ENCODE assay signal across 1 cellular context in the genomic region with DNA sequence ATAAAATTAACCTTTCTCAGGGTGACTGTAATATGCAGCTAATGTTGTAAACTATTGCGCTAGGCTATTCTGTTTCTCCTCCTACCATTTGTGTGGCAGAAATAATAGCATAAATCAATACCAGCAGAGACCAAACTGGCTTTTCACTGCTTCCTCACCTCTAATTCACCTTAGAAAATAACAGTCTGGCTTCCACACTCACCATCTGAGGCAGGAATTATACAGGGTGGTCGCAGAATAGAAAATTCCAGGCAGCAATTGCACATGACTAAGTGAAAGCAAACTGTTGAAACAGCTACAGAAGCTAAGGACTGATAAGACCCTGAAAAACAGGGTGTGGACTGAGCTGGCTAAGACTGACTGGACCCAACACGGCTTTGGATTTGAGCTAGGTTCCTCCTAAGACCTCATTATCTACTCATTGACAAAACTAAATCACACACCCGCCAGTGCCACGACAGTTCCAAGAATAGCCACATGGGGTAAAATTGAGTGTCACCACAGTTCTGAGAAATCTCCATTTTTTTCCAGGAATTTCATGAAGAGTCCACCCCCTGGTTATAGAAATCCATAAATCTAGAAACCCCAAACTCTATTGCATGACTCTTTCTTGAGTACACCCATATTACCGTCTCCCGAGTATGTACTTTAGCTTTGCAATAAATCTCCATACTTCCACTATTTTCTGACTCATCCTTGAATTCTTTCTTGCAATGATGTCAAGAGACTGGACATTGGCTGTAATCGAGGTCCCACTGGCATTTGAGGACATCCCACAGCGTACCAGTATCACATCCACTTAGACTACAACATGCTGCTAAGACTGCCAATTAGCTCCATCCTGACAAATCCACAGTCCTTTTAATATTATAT.
TF ChIP-seq lines count a peak whose summit lies in the region.

No MANE protein-coding gene starts in this region.

TF ChIP-seq in K562, 482 proteins besides CTCF, POLR2A, EP300 and RAD21 (continued from another document and continues in another):
- TF ChIP-seq, protein P1, sequence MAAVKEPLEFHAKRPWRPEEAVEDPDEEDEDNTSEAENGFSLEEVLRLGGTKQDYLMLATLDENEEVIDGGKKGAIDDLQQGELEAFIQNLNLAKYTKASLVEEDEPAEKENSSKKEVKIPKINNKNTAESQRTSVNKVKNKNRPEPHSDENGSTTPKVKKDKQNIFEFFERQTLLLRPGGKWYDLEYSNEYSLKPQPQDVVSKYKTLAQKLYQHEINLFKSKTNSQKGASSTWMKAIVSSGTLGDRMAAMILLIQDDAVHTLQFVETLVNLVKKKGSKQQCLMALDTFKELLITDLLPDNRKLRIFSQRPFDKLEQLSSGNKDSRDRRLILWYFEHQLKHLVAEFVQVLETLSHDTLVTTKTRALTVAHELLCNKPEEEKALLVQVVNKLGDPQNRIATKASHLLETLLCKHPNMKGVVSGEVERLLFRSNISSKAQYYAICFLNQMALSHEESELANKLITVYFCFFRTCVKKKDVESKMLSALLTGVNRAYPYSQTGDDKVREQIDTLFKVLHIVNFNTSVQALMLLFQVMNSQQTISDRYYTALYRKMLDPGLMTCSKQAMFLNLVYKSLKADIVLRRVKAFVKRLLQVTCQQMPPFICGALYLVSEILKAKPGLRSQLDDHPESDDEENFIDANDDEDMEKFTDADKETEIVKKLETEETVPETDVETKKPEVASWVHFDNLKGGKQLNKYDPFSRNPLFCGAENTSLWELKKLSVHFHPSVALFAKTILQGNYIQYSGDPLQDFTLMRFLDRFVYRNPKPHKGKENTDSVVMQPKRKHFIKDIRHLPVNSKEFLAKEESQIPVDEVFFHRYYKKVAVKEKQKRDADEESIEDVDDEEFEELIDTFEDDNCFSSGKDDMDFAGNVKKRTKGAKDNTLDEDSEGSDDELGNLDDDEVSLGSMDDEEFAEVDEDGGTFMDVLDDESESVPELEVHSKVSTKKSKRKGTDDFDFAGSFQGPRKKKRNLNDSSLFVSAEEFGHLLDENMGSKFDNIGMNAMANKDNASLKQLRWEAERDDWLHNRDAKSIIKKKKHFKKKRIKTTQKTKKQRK (IDR thresholded peaks at IDR 0.05; ENCODE audit: borderline replicate concordance, low read depth, low read length): no peak
- TF ChIP-seq SMARCB1 (IDR thresholded peaks at IDR 0.05; ENCODE audit: insufficient read length, low read depth) (peak; percentile 77), CBX1 (IDR thresholded peaks at IDR 0.05; ENCODE audit: low read depth) (no peak), LEF1 (IDR thresholded peaks at IDR 0.05) (peak; percentile 96), BACH1 (tag; IDR thresholded peaks at IDR 0.05) (no peak), AFF1 (IDR thresholded peaks at IDR 0.05; ENCODE audit: low read depth in 1 of 2, partially characterized antibody in 2 of 2) (peak; percentile 79 to 94), TOE1 (IDR thresholded peaks at IDR 0.05; ENCODE audit: borderline replicate concordance) (peak; percentile 67), TOE1 (CRISPR knock-in tag; IDR thresholded peaks at IDR 0.05; ENCODE audit: borderline replicate concordance, low read depth) (no peak), GATAD2B (IDR thresholded peaks at IDR 0.05; ENCODE audit: borderline replicate concordance) (no peak), HIVEP1 (CRISPR knock-in tag; IDR thresholded peaks at IDR 0.05) (no peak), TBP (optimal IDR thresholded peaks at IDR 0.05; ENCODE audit: low read depth, low read length) (peak; percentile 73), TCF7L2 (IDR thresholded peaks at IDR 0.05; ENCODE audit: low read depth, low read length) (no peak), MCM5 (IDR thresholded peaks at IDR 0.05; ENCODE audit: low read depth) (no peak), FOXM1 (IDR thresholded peaks at IDR 0.05; ENCODE audit: low read depth) (peak; percentile 80), FOXM1 (CRISPR knock-in tag; IDR thresholded peaks at IDR 0.05; ENCODE audit: low read depth) (no peak), NR4A1 (CRISPR knock-in tag; IDR thresholded peaks at IDR 0.05) (0 out of 2 replicates have a peak, but pooled peaks have one; percentile 38), NR4A1 (tag; IDR thresholded peaks at IDR 0.05) (no peak), MAFK (IDR thresholded peaks at IDR 0.05; ENCODE audit: low read length) (peak; percentile 63), SMAD1 (IDR thresholded peaks at IDR 0.05; ENCODE audit: low read depth, low read length, partially characterized antibody) (peak; percentile 87), ZNF239 (CRISPR knock-in tag; IDR thresholded peaks at IDR 0.05) (no peak), ZNF316 (IDR thresholded peaks at IDR 0.05) (peak; percentile 88), TARDBP (IDR thresholded peaks at IDR 0.05) (peak; percentile 79; the same call in 1 of the 2 replicates), ZBTB26 (CRISPR knock-in tag; IDR thresholded peaks at IDR 0.05) (peak; percentile 58; the same call in 1 of the 2 replicates), IFI16 (CRISPR knock-in tag; IDR thresholded peaks at IDR 0.05) (no peak), SRSF9 (IDR thresholded peaks at IDR 0.05; ENCODE audit: borderline replicate concordance, low read depth, low read length) (no peak), ELK1 (CRISPR knock-in tag; IDR thresholded peaks at IDR 0.05) (no peak), ZNF668 (CRISPR knock-in tag; IDR thresholded peaks at IDR 0.05) (no peak), VEZF1 (CRISPR knock-in tag; IDR thresholded peaks at IDR 0.05) (peak; percentile 65)
- TF ChIP-seq, protein P2, sequence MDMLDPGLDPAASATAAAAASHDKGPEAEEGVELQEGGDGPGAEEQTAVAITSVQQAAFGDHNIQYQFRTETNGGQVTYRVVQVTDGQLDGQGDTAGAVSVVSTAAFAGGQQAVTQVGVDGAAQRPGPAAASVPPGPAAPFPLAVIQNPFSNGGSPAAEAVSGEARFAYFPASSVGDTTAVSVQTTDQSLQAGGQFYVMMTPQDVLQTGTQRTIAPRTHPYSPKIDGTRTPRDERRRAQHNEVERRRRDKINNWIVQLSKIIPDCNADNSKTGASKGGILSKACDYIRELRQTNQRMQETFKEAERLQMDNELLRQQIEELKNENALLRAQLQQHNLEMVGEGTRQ (CRISPR knock-in tag; IDR thresholded peaks at IDR 0.05): no peak
- TF ChIP-seq, protein P3, sequence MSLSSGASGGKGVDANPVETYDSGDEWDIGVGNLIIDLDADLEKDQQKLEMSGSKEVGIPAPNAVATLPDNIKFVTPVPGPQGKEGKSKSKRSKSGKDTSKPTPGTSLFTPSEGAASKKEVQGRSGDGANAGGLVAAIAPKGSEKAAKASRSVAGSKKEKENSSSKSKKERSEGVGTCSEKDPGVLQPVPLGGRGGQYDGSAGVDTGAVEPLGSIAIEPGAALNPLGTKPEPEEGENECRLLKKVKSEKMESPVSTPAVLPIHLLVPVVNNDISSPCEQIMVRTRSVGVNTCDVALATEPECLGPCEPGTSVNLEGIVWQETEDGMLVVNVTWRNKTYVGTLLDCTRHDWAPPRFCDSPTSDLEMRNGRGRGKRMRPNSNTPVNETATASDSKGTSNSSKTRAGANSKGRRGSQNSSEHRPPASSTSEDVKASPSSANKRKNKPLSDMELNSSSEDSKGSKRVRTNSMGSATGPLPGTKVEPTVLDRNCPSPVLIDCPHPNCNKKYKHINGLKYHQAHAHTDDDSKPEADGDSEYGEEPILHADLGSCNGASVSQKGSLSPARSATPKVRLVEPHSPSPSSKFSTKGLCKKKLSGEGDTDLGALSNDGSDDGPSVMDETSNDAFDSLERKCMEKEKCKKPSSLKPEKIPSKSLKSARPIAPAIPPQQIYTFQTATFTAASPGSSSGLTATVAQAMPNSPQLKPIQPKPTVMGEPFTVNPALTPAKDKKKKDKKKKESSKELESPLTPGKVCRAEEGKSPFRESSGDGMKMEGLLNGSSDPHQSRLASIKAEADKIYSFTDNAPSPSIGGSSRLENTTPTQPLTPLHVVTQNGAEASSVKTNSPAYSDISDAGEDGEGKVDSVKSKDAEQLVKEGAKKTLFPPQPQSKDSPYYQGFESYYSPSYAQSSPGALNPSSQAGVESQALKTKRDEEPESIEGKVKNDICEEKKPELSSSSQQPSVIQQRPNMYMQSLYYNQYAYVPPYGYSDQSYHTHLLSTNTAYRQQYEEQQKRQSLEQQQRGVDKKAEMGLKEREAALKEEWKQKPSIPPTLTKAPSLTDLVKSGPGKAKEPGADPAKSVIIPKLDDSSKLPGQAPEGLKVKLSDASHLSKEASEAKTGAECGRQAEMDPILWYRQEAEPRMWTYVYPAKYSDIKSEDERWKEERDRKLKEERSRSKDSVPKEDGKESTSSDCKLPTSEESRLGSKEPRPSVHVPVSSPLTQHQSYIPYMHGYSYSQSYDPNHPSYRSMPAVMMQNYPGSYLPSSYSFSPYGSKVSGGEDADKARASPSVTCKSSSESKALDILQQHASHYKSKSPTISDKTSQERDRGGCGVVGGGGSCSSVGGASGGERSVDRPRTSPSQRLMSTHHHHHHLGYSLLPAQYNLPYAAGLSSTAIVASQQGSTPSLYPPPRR (CRISPR knock-in tag; IDR thresholded peaks at IDR 0.05; ENCODE audit: borderline replicate concordance): no peak
- TF ChIP-seq, protein P4, sequence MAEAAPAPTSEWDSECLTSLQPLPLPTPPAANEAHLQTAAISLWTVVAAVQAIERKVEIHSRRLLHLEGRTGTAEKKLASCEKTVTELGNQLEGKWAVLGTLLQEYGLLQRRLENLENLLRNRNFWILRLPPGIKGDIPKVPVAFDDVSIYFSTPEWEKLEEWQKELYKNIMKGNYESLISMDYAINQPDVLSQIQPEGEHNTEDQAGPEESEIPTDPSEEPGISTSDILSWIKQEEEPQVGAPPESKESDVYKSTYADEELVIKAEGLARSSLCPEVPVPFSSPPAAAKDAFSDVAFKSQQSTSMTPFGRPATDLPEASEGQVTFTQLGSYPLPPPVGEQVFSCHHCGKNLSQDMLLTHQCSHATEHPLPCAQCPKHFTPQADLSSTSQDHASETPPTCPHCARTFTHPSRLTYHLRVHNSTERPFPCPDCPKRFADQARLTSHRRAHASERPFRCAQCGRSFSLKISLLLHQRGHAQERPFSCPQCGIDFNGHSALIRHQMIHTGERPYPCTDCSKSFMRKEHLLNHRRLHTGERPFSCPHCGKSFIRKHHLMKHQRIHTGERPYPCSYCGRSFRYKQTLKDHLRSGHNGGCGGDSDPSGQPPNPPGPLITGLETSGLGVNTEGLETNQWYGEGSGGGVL (CRISPR knock-in tag; IDR thresholded peaks at IDR 0.05): no peak
- TF ChIP-seq, protein P5, sequence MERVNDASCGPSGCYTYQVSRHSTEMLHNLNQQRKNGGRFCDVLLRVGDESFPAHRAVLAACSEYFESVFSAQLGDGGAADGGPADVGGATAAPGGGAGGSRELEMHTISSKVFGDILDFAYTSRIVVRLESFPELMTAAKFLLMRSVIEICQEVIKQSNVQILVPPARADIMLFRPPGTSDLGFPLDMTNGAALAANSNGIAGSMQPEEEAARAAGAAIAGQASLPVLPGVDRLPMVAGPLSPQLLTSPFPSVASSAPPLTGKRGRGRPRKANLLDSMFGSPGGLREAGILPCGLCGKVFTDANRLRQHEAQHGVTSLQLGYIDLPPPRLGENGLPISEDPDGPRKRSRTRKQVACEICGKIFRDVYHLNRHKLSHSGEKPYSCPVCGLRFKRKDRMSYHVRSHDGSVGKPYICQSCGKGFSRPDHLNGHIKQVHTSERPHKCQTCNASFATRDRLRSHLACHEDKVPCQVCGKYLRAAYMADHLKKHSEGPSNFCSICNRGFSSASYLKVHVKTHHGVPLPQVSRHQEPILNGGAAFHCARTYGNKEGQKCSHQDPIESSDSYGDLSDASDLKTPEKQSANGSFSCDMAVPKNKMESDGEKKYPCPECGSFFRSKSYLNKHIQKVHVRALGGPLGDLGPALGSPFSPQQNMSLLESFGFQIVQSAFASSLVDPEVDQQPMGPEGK (CRISPR knock-in tag; IDR thresholded peaks at IDR 0.05; ENCODE audit: borderline replicate concordance): no peak
